1 cellular context compared by ENCODE assay signal in genomic region chr12:56375598-56376434, GRCh38.
TF ChIP-seq lines count a peak whose summit lies in the region.

No MANE protein-coding gene starts in this region.

TF ChIP-seq in GM12878, 131 proteins besides CTCF, POLR2A, EP300 and RAD21:
- TF ChIP-seq STAT1 (conservative IDR thresholded peaks at IDR 0.05), result no peak
- TF ChIP-seq SUPT20H (IDR thresholded peaks at IDR 0.05; ENCODE audit: borderline replicate concordance, control insufficient read depth, low read depth, low read length), result no peak
- no peak for TF ChIP-seq SRF (IDR thresholded peaks at IDR 0.05; ENCODE audit: low read depth in 2 of 2, low read length in 2 of 2)
- no peak for TF ChIP-seq CBFB (IDR thresholded peaks at IDR 0.05; ENCODE audit: low read depth)
- peak; percentile 49 for TF ChIP-seq ATF7 (IDR thresholded peaks at IDR 0.05; ENCODE audit: low read depth)
- TF ChIP-seq BRCA1 (IDR thresholded peaks at IDR 0.05; ENCODE audit: low read depth, low read length), result no peak
- TF ChIP-seq CHD2 (IDR thresholded peaks at IDR 0.05; ENCODE audit: borderline replicate concordance, low read depth, low read length), result no peak
- TF ChIP-seq MEF2A (IDR thresholded peaks at IDR 0.05; ENCODE audit: insufficient read depth, low read depth, low read length), result no peak
- TF ChIP-seq TAF1 (IDR thresholded peaks at IDR 0.05; ENCODE audit: borderline replicate concordance, low read depth, low read length), result peak; percentile 20; the same call in 1 of the 2 replicates
- no peak for TF ChIP-seq CREB1 (IDR thresholded peaks at IDR 0.05; ENCODE audit: low read depth)
- no peak for TF ChIP-seq SIN3A (IDR thresholded peaks at IDR 0.05; ENCODE audit: low read depth, low read length)
- peak; percentile 94 for TF ChIP-seq ZNF384 (IDR thresholded peaks at IDR 0.05; ENCODE audit: borderline replicate concordance, low read depth, low read length)
- TF ChIP-seq FOS (IDR thresholded peaks at IDR 0.05; ENCODE audit: borderline replicate concordance, extremely low read depth, insufficient read length), result no peak
- TF ChIP-seq PKNOX1 (IDR thresholded peaks at IDR 0.05), result peak; percentile 32; the same call in 1 of the 2 replicates
- no peak for TF ChIP-seq YBX1 (IDR thresholded peaks at IDR 0.05)
- no peak for TF ChIP-seq TCF12 (IDR thresholded peaks at IDR 0.05; ENCODE audit: low read depth, low read length)
- no peak for TF ChIP-seq KAT2A (conservative IDR thresholded peaks at IDR 0.05; ENCODE audit: control insufficient read depth, low read depth, low read length)
- peak; percentile 17; the same call in 1 of the 2 replicates for TF ChIP-seq RUNX3 (IDR thresholded peaks at IDR 0.05; ENCODE audit: low read length)
- TF ChIP-seq IKZF2 (IDR thresholded peaks at IDR 0.05), result peak; percentile 35 to 61; a peak in 3 of 4 replicates
- no peak for TF ChIP-seq ATF2 (IDR thresholded peaks at IDR 0.05; ENCODE audit: low read length)
- TF ChIP-seq WRNIP1 (IDR thresholded peaks at IDR 0.05; ENCODE audit: borderline replicate concordance, low read depth, low read length), result no peak
- TF ChIP-seq RELB (IDR thresholded peaks at IDR 0.05; ENCODE audit: low read depth), result peak; percentile 63; the same call in 1 of the 2 replicates
- TF ChIP-seq ZBTB4 (CRISPR knock-in tag; IDR thresholded peaks at IDR 0.05), result no peak
- TF ChIP-seq BHLHE40 (IDR thresholded peaks at IDR 0.05; ENCODE audit: borderline replicate concordance in 1 of 2, low read depth in 2 of 2, low read length in 1 of 2), result no peak
- TF ChIP-seq MXI1 (IDR thresholded peaks at IDR 0.05; ENCODE audit: low read depth, low read length), result no peak
- no peak for TF ChIP-seq YY1 (IDR thresholded peaks at IDR 0.05; ENCODE audit: low read depth, low read length)
- peak; percentile 85 for TF ChIP-seq SPI1 (IDR thresholded peaks at IDR 0.05; ENCODE audit: borderline replicate concordance, insufficient read depth, low read depth, low read length)
- TF ChIP-seq E4F1 (IDR thresholded peaks at IDR 0.05; ENCODE audit: borderline replicate concordance, partially characterized antibody), result no peak
- no peak for TF ChIP-seq ZNF207 (IDR thresholded peaks at IDR 0.05; ENCODE audit: borderline replicate concordance)
- TF ChIP-seq SKIL (IDR thresholded peaks at IDR 0.05; ENCODE audit: low read depth, poor library complexity, severe bottlenecking), result peak; percentile 34
- TF ChIP-seq POLR2AphosphoS5 (IDR thresholded peaks at IDR 0.05; ENCODE audit: low read length), result no peak
- 0 out of 2 replicates have a peak, but pooled peaks have one; percentile 65 for TF ChIP-seq CBX5 (IDR thresholded peaks at IDR 0.05; ENCODE audit: low read depth)
- no peak for TF ChIP-seq STAT3 (IDR thresholded peaks at IDR 0.05; ENCODE audit: low read depth, low read length)
- no peak for TF ChIP-seq EZH2 (IDR thresholded peaks at IDR 0.05; ENCODE audit: borderline replicate concordance, control insufficient read depth, low read depth, low read length)
- no peak for TF ChIP-seq NR2C1 (IDR thresholded peaks at IDR 0.05)
